In genomic region chr18:50307738-50308470, GRCh38 we compare ENCODE assay signal across 8 cellular contexts. TPM values are rescaled to one million over a fixed set of nuclear protein-coding genes. Genes with fewer than 3 reads are reported as not detected.
DNase-seq lines count a peak whose midpoint lies in the region; ATAC-seq, FAIRE-seq and TF ChIP-seq lines count a peak whose summit lies in the region.

No MANE protein-coding gene starts in this region.

- H3K79me2 ChIP-seq in keratinocyte (ENCODE audit: control insufficient read depth, insufficient read depth, low read length), result no peaks in the 10 kb centered on the region

- no peaks in the 10 kb centered on the region for H4K20me1 ChIP-seq in keratinocyte (ENCODE audit: control insufficient read depth, extremely low read depth, insufficient read depth, low read length)

- H3K27me3 ChIP-seq in keratinocyte (ENCODE audit: control insufficient read depth, extremely low read depth, insufficient read depth, low read length), result no peaks in the 10 kb centered on the region

- peak overlapping the region; percentile 73 for H2AFZ ChIP-seq in keratinocyte (ENCODE audit: control insufficient read depth, low read length)

- CTCF ChIA-PET in AG04449 (lab: Yijun Ruan, JAX), result interaction anchor here (0.8 to 1.3 kb wide), 3 partner anchors 46 to 50 kb away, joined by 3 to 4 read pairs (median 3); no protein-coding TSS in a partner anchor

- POLR2A ChIA-PET in AG04449 (lab: Yijun Ruan, JAX), result interaction anchor here (0.8 kb wide), 1 partner anchor 26 kb away, joined by 3 read pairs; the partner anchor contains the start of gene MBD1

- ATAC-seq in GM18909 (IDR thresholded peaks at IDR 0.05; ENCODE audit: poor library complexity, unreplicated experiment) (peak; percentile 89), HG03280 (IDR thresholded peaks at IDR 0.05; ENCODE audit: unreplicated experiment) (peak; percentile 94)
- ATAC-seq in central memory CD8-positive, alpha-beta T cell (replicated peaks; ENCODE audit: extremely low read depth, poor library complexity, severe bottlenecking), result peak; percentile 98

- peak overlapping the region; percentile 99 for H3K4me2 ChIP-seq in keratinocyte (ENCODE audit: control insufficient read depth, extremely low read depth, insufficient read depth, low read depth, low read length)

- peak overlapping the region; percentile 23 for H3K9ac ChIP-seq in keratinocyte (ENCODE audit: control insufficient read depth, extremely low read depth, insufficient read depth, low read length)

- H3K27ac Mint-ChIP-seq in central memory CD8-positive, alpha-beta T cell (ENCODE audit: low read depth), result peak overlapping the region; percentile 52

- H3K36me3 ChIP-seq in keratinocyte (ENCODE audit: control insufficient read depth in 2 of 2, extremely low read depth in 1 of 2, insufficient read depth in 2 of 2, low read length in 2 of 2), result no peaks in the 10 kb centered on the region

- H3K4me3 Mint-ChIP-seq in central memory CD8-positive, alpha-beta T cell, result peak overlapping the region; percentile 81

- peaks cover 13% of the 10 kb centered on the region for H3K4me1 Mint-ChIP-seq in central memory CD8-positive, alpha-beta T cell

- H3K36me3 Mint-ChIP-seq in central memory CD8-positive, alpha-beta T cell (ENCODE audit: insufficient read depth), result peaks cover 5% of the 10 kb centered on the region

- H3K4me3 ChIP-seq in AG04449 (ENCODE audit: low read depth, low read length) (peak overlapping the region; percentile 64), keratinocyte (ENCODE audit: control insufficient read depth in 2 of 3, extremely low read depth in 1 of 3, insufficient read depth in 2 of 3, low read depth in 1 of 3, low read length in 3 of 3) (peak overlapping the region; percentile 42 to 76 (median 68))

- TF ChIP-seq CTCF in AG04449 (IDR thresholded peaks at IDR 0.05; ENCODE audit: insufficient read depth, low read length, missing control alignments), result no peak
- no peak for TF ChIP-seq CTCF in keratinocyte (optimal IDR thresholded peaks at IDR 0.05 in 1 of 3, IDR thresholded peaks at IDR 0.05 in 1 of 3, conservative IDR thresholded peaks at IDR 0.05 in 1 of 3; ENCODE audit: extremely low read depth in 1 of 3, insufficient read depth in 2 of 3, low read length in 3 of 3)

- dilution Hi-C loops in keratinocyte (cut with MboI; ENCODE audit: extremely low pct_ligation_motif_present, low sequenced_read_pairs), result no loop called here

- H3K9me1 ChIP-seq in keratinocyte (ENCODE audit: control insufficient read depth, extremely low read depth, insufficient read depth, low read length), result no peaks in the 10 kb centered on the region

- peaks cover 42% of the 10 kb centered on the region for H3K27me3 Mint-ChIP-seq in central memory CD8-positive, alpha-beta T cell

- H3K27ac ChIP-seq in keratinocyte (ENCODE audit: control insufficient read depth, insufficient read depth, low read length), result peak overlapping the region; percentile 74

- FAIRE-seq in keratinocyte (lab: Jason Lieb, UNC), result peak; percentile 90

- no peaks in the 10 kb centered on the region for H3K9me3 Mint-ChIP-seq in central memory CD8-positive, alpha-beta T cell

- H3K4me1 ChIP-seq in keratinocyte (ENCODE audit: control insufficient read depth, extremely low read depth, insufficient read depth, low read length), result peaks cover 14% of the 10 kb centered on the region

- DNase-seq in AG04449 (ENCODE audit: low read depth, low spot score), result no peak
- peak; percentile 71 for DNase-seq in NCI-H226
- peak; percentile 78 for DNase-seq in activated CD4-positive, CD25-positive, alpha-beta regulatory T cell treated with anti-CD3 and anti-CD28 coated beads, Interleukin-2, amount 50 U/mL, for 16 hours (ENCODE audit: low read depth, low spot score)
- peak; percentile 72 to 80 for DNase-seq in central memory CD8-positive, alpha-beta T cell (ENCODE audit: low spot score in 2 of 2)
- DNase-seq in keratinocyte (ENCODE audit: low read depth, low spot score), result peak; percentile 40
- DNase-seq in stimulated activated CD4-positive, alpha-beta T cell treated with anti-CD3 and anti-CD28 coated beads, Interleukin-12 subunit alpha, Interleukin-12 subunit beta, amount 100 ng/mL, for 48 hours (ENCODE audit: low read depth in 2 of 3, low spot score in 1 of 3), result peak; percentile 78 to 86 (median 85)

- no peaks in the 10 kb centered on the region for H3K9me3 ChIP-seq in keratinocyte (ENCODE audit: control insufficient read depth, low read depth, low read length)

RNA-seq across cellular contexts. Expression of gene CXXC1, which starts 20.4 kb away (rescaled TPM):
- 33.6 to 49.0 TPM (median 44.1 TPM) in 3 replicates for polyA plus RNA-seq in keratinocyte
- polyA plus RNA-seq in keratinocyte (2011; ENCODE audit: low read depth), result 112 TPM
- polyA plus RNA-seq in keratinocyte (2011; cell fraction: cytosol; rRNA removed), result 15.1 and 33.3 TPM in 2 replicates
- 106 and 110 TPM in 2 replicates for polyA plus RNA-seq in keratinocyte (2011; cell fraction: nucleus; rRNA removed)
- 52.2 and 56.7 TPM in 2 replicates for polyA plus RNA-seq in keratinocyte (2012; ENCODE audit: low replicate concordance)
- 29.1 to 50.9 TPM (median 37.0 TPM) in 3 replicates for polyA minus RNA-seq in keratinocyte
- 31.7 TPM for polyA minus RNA-seq in keratinocyte (2011; cell fraction: cytosol; rRNA and poly(A)+ RNA removed)
- polyA minus RNA-seq in keratinocyte (2011; cell fraction: nucleus; rRNA and poly(A)+ RNA removed), result 25.6 and 34.9 TPM in 2 replicates

RNA-seq across cellular contexts. Expression of gene MBD1, which starts 26.6 kb away (rescaled TPM):
- polyA plus RNA-seq in keratinocyte, result 64.2 to 77.5 TPM (median 73.9 TPM) in 3 replicates
- 50.0 TPM for polyA plus RNA-seq in keratinocyte (2011; ENCODE audit: low read depth)
- polyA plus RNA-seq in keratinocyte (2011; cell fraction: cytosol; rRNA removed), result 46.4 and 65.0 TPM in 2 replicates
- 196 TPM in 2 replicates for polyA plus RNA-seq in keratinocyte (2011; cell fraction: nucleus; rRNA removed)
- 56.9 and 76.5 TPM in 2 replicates for polyA plus RNA-seq in keratinocyte (2012; ENCODE audit: low replicate concordance)
- 53.6 to 123 TPM (median 64.1 TPM) in 3 replicates for polyA minus RNA-seq in keratinocyte
- polyA minus RNA-seq in keratinocyte (2011; cell fraction: cytosol; rRNA and poly(A)+ RNA removed), result 95.5 TPM
- polyA minus RNA-seq in keratinocyte (2011; cell fraction: nucleus; rRNA and poly(A)+ RNA removed), result 75.7 and 78.0 TPM in 2 replicates

RNA-seq across cellular contexts. Expression of gene CFAP53, which starts 41.6 kb away (rescaled TPM):
- polyA plus RNA-seq in keratinocyte, result 0.44 to 0.70 TPM (median 0.59 TPM) in 3 replicates
- 45.5 TPM for polyA plus RNA-seq in keratinocyte (2011; ENCODE audit: low read depth)
- 0.29 and 0.40 TPM in 2 replicates for polyA plus RNA-seq in keratinocyte (2011; cell fraction: cytosol; rRNA removed)
- 0.65 and 0.92 TPM in 2 replicates for polyA plus RNA-seq in keratinocyte (2011; cell fraction: nucleus; rRNA removed)
- 0.50 and 5.9 TPM in 2 replicates for polyA plus RNA-seq in keratinocyte (2012; ENCODE audit: low replicate concordance)
- polyA minus RNA-seq in keratinocyte, result 0.19 TPM in 1 of 3 replicates, not detected in the others
- polyA minus RNA-seq in keratinocyte (2011; cell fraction: cytosol; rRNA and poly(A)+ RNA removed), result not detected
- 0.21 TPM in 1 of 2 replicates, not detected in the other for polyA minus RNA-seq in keratinocyte (2011; cell fraction: nucleus; rRNA and poly(A)+ RNA removed)
